9 cellular contexts compared by ENCODE assay signal in the genomic region with DNA sequence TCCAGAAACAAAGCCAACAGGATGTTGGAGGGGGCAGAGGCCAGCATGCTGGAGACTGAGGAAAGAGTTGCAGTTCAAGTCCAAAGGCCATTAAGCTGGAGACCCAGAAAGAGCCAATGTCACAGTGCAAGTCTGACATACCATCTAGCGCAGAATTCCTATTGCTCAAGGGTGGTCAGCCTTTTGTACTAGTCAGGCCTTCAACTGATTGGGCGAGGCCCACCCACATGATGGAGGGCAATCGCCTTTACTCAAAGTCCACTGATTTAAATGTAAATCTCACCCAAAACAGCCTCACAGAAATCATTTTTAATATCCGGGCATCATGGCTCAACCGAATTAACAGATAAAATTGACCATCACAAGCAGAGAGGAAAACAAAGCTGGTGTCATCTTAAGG.
"Had no signal": no experiment of that assay in that cellular context is flagged by ENCODE, and none has a peak within 500 bp of the region (broad histone marks: within the 10 kb centered on the region; RNA-seq: fewer than 3 reads in every experiment).

No MANE protein-coding gene starts in this region.

- H3K9ac ChIP-seq: GM23248 had no signal

- FAIRE-seq: H54, HepG2 had no signal

- H2AFZ ChIP-seq: GM23248 had no signal

- H3K27ac ChIP-seq: GM23248, HL-60 had no signal

- DNase-seq: GM23248, GOT3, H9, HCEC 1CT, HFFc6, KG1 had no signal

- H3K4me3 ChIP-seq: GM23248 had no signal
